9 cellular contexts compared by ENCODE assay signal in genomic region chr2:74146929-74147728, GRCh38. TPM values are rescaled to one million over a fixed set of nuclear protein-coding genes. Genes with fewer than 3 reads are reported as not detected.
DNase-seq lines count a peak whose midpoint lies in the region; ATAC-seq and TF ChIP-seq lines count a peak whose summit lies in the region.
"Had no signal": no experiment of that assay in that cellular context is flagged by ENCODE, and none has a peak within 500 bp of the region (broad histone marks: within the 10 kb centered on the region; RNA-seq: fewer than 3 reads in every experiment).

No MANE protein-coding gene starts in this region.

- intact Hi-C loops in prostate gland (cut with DNase I): loop anchor here (10.0 kb wide), 2 partner anchors 108 to 188 kb away; no protein-coding TSS in a partner anchor

- CTCF ChIA-PET in activated naive CD4-positive, alpha-beta T cell treated with anti-CD3 and anti-CD28 coated beads, Interleukin-2, amount 10 ng/mL, durations not matched to agents 7 days and 5 days (lab: Charles Lee): interaction anchor here (0.6 to 6.7 kb wide), 19 partner anchors 9 to 324 kb away, joined by 3 to 50 read pairs (median 4); partner anchors contain the start of genes DGUOK, MTHFD2 and STAMBP

- H3K4me3 ChIP-seq in fibroblast of the aortic adventitia (ENCODE audit: low read depth, low read length) (peak overlapping the region; percentile 78), prostate gland (peak overlapping the region; percentile 64 to 70)

- no peak overlapping the region for H3K4me3 Mint-ChIP-seq in activated naive CD4-positive, alpha-beta T cell treated with anti-CD3 and anti-CD28 coated beads, Interleukin-2, amount 10 ng/mL, durations not matched to agents 7 days and 5 days

- TF ChIP-seq CTCF in fibroblast of the aortic adventitia (IDR thresholded peaks at IDR 0.05; ENCODE audit: insufficient read depth, low read length) (no peak), prostate gland (IDR thresholded peaks at IDR 0.05) (no peak)

- peak overlapping the region; percentile 55 to 78 for H3K27ac ChIP-seq in prostate gland

- H3K36me3 Mint-ChIP-seq in activated naive CD4-positive, alpha-beta T cell treated with anti-CD3 and anti-CD28 coated beads, Interleukin-2, amount 10 ng/mL, durations not matched to agents 7 days and 5 days: peaks cover 16% of the 10 kb centered on the region

- H3K9me3 ChIP-seq in prostate gland: no peaks in the 10 kb centered on the region

- 2% methylated on average over 29 of the region's 29 CpGs for WGBS in prostate gland

- H3K27ac Mint-ChIP-seq in activated naive CD4-positive, alpha-beta T cell treated with anti-CD3 and anti-CD28 coated beads, Interleukin-2, amount 10 ng/mL, durations not matched to agents 7 days and 5 days: no peak overlapping the region

- H3K36me3 ChIP-seq in prostate gland: no peaks in the 10 kb centered on the region

- H3K4me1 ChIP-seq in prostate gland (replicated peaks): no peaks in the 10 kb centered on the region

- DNase-seq in activated naive CD4-positive, alpha-beta T cell treated with Interleukin-2 at 50 U/mL for 16 hours: peak; percentile 49
- DNase-seq in activated naive CD4-positive, alpha-beta T cell treated with anti-CD3 and anti-CD28 coated beads, Interleukin-2, amount 10 ng/mL, durations not matched to agents 7 days and 5 days: no peak
- peak; percentile 29 for DNase-seq in SK-N-DZ (ENCODE audit: low spot score)
- peak; percentile 31 for DNase-seq in fibroblast of the aortic adventitia (ENCODE audit: low read depth)
- no peak for DNase-seq in prostate gland (ENCODE audit: low spot score)
- DNase-seq in ureter (ENCODE audit: low spot score): no peak
- no peak for DNase-seq in NCI-H2029 (lab: John Stamatoyannopoulos, UW)

- H3K27me3 Mint-ChIP-seq in activated naive CD4-positive, alpha-beta T cell treated with anti-CD3 and anti-CD28 coated beads, Interleukin-2, amount 10 ng/mL, durations not matched to agents 7 days and 5 days: no peaks in the 10 kb centered on the region
- H3K27me3 Mint-ChIP-seq: naive thymus-derived CD8-positive, alpha-beta T cell had no signal

- H3K27me3 ChIP-seq in prostate gland (replicated peaks; ENCODE audit: insufficient read depth): no peaks in the 10 kb centered on the region

- TF ChIP-seq POLR2A in prostate gland (IDR thresholded peaks at IDR 0.05): no peak

- H3K4me1 Mint-ChIP-seq in activated naive CD4-positive, alpha-beta T cell treated with anti-CD3 and anti-CD28 coated beads, Interleukin-2, amount 10 ng/mL, durations not matched to agents 7 days and 5 days: peaks cover 8% of the 10 kb centered on the region

- no peaks in the 10 kb centered on the region for H3K9me3 Mint-ChIP-seq in activated naive CD4-positive, alpha-beta T cell treated with anti-CD3 and anti-CD28 coated beads, Interleukin-2, amount 10 ng/mL, durations not matched to agents 7 days and 5 days
- H3K9me3 Mint-ChIP-seq: naive thymus-derived CD8-positive, alpha-beta T cell had no signal

- peak; percentile 18 for ATAC-seq in HG03045 (IDR thresholded peaks at IDR 0.05; ENCODE audit: unreplicated experiment)

RNA-seq across cellular contexts. Expression of gene BOLA3, which starts 0.6 kb away (rescaled TPM):
- polyA plus RNA-seq in SK-N-DZ (2014; cell fraction: cytosol; rRNA removed): 87.8 and 89.7 TPM in 2 replicates
- polyA plus RNA-seq in SK-N-DZ (2014; cell fraction: nucleus; rRNA removed): 43.4 and 51.8 TPM in 2 replicates
- total RNA-seq in fibroblast of the aortic adventitia (ENCODE audit: low replicate concordance) (10.2 and 49.4 TPM in 2 replicates), prostate gland (10 to 100 TPM; 50.0 to 77.5 TPM), ureter (40.6 TPM)

RNA-seq across cellular contexts. Expression of gene MOB1A, which starts 31.6 kb away (rescaled TPM):
- 42.2 and 50.9 TPM in 2 replicates for polyA plus RNA-seq in SK-N-DZ (2014; cell fraction: cytosol; rRNA removed)
- polyA plus RNA-seq in SK-N-DZ (2014; cell fraction: nucleus; rRNA removed): 10.6 and 31.7 TPM in 2 replicates
- total RNA-seq in fibroblast of the aortic adventitia (ENCODE audit: low replicate concordance) (159 and 164 TPM in 2 replicates), prostate gland (10 to 100 TPM; 71.3 to 72.0 TPM), ureter (96.9 TPM)

RNA-seq across cellular contexts. Expression of gene MTHFD2, which starts 51.3 kb away (rescaled TPM):
- 271 and 312 TPM in 2 replicates for polyA plus RNA-seq in SK-N-DZ (2014; cell fraction: cytosol; rRNA removed)
- 109 and 143 TPM in 2 replicates for polyA plus RNA-seq in SK-N-DZ (2014; cell fraction: nucleus; rRNA removed)
- 38.7 and 254 TPM in 2 replicates for total RNA-seq in fibroblast of the aortic adventitia (ENCODE audit: low replicate concordance)
- 10 to 100 TPM; 16.9 to 25.6 TPM for total RNA-seq in prostate gland
- 92.5 TPM for total RNA-seq in ureter

Comparison
In these comparisons a context has a peak if more than half of its experiments do, and no peak if none do; other contexts are left out.
1. DNase-seq: peak in activated naive CD4-positive, alpha-beta T cell treated with Interleukin-2 at 50 U/mL for 16 hours (single experiment), SK-N-DZ (single experiment) and fibroblast of the aortic adventitia (single experiment); none in activated naive CD4-positive, alpha-beta T cell treated with anti-CD3 and anti-CD28 coated beads, Interleukin-2, amount 10 ng/mL, durations not matched to agents 7 days and 5 days (single experiment), prostate gland (single experiment), ureter (single experiment) and NCI-H2029 (single experiment).